In genomic region chr6:11042025-11042749, GRCh38 we compare ENCODE assay signal across 1 cellular context.
TF ChIP-seq lines count a peak whose summit lies in the region.

No MANE protein-coding gene starts in this region.

TF ChIP-seq in K562, 482 proteins besides CTCF, POLR2A, EP300 and RAD21:
- TF ChIP-seq SIN3A (IDR thresholded peaks at IDR 0.05; ENCODE audit: borderline replicate concordance in 2 of 2, control insufficient read depth in 1 of 2, low read depth in 2 of 2, low read length in 2 of 2) (no peak), CEBPG (CRISPR knock-in tag; IDR thresholded peaks at IDR 0.05) (no peak), CEBPG (tag; conservative IDR thresholded peaks at IDR 0.05 in 1 of 2, IDR thresholded peaks at IDR 0.05 in 1 of 2) (peak in 1 of 2 experiments; percentile 35; a peak in 1 of 4 replicates), FOXK1 (CRISPR knock-in tag; IDR thresholded peaks at IDR 0.05; ENCODE audit: borderline replicate concordance) (no peak), RBM15 (IDR thresholded peaks at IDR 0.05; ENCODE audit: insufficient read depth, low read length) (no peak), TAF1 (IDR thresholded peaks at IDR 0.05; ENCODE audit: control insufficient read depth, extremely low read depth, insufficient read depth, low read length, severe bottlenecking) (no peak), CBX2 (IDR thresholded peaks at IDR 0.05; ENCODE audit: insufficient read depth, low read length, poor library complexity, severe bottlenecking) (peak; percentile 43), BRF1 (IDR thresholded peaks at IDR 0.05; ENCODE audit: borderline replicate concordance, extremely low read depth, insufficient read length) (no peak), ZNF239 (CRISPR knock-in tag; IDR thresholded peaks at IDR 0.05) (no peak)
- TF ChIP-seq, protein P1, sequence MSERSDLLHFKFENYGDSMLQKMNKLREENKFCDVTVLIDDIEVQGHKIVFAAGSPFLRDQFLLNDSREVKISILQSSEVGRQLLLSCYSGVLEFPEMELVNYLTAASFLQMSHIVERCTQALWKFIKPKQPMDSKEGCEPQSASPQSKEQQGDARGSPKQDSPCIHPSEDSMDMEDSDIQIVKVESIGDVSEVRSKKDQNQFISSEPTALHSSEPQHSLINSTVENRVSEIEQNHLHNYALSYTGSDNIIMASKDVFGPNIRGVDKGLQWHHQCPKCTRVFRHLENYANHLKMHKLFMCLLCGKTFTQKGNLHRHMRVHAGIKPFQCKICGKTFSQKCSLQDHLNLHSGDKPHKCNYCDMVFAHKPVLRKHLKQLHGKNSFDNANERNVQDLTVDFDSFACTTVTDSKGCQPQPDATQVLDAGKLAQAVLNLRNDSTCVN (CRISPR knock-in tag; IDR thresholded peaks at IDR 0.05), result no peak
